Comparison of ENCODE assay signal across 8 cellular contexts in the genomic region with DNA sequence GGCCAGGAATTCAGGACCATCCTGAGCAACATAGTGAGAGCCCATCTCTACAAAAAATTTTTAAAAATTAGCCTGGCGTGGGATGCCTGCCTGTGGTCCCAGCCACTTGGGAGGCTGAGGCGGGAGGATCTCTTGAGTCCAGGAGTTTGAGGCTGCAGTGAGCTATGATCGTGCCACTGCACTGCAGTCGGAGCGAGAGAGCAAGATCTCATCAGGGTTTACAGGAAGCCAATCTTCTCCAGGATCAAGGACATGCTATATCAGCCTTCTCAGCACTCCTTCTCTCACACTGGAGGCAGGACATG. TPM values are rescaled to one million over a fixed set of nuclear protein-coding genes. Genes with fewer than 3 reads are reported as not detected.
A peak's percentile ranks its signal among the peaks of the same experiment; 100 is the strongest.
DNase-seq lines count a peak whose midpoint lies in the region; ATAC-seq and TF ChIP-seq lines count a peak whose summit lies in the region.

No MANE protein-coding gene starts in this region.

- H3K27me3 Mint-ChIP-seq in activated naive CD4-positive, alpha-beta T cell treated with anti-CD3 and anti-CD28 coated beads for 36 hours (ENCODE audit: low read depth) = no peaks in the 10 kb centered on the region
- no peaks in the 10 kb centered on the region for H3K27me3 Mint-ChIP-seq in activated naive CD8-positive, alpha-beta T cell treated with anti-CD3 and anti-CD28 coated beads for 36 hours

- H3K4me3 ChIP-seq in right lobe of liver = peak overlapping the region; percentile 18 to 92 (median 85)
- peak overlapping the region; percentile 73 for H3K4me3 ChIP-seq in thymus (ENCODE audit: low read length)
- H3K4me3 ChIP-seq in H7 (ENCODE audit: insufficient read depth, low read depth, low read length) = no peak overlapping the region
- no peak overlapping the region for H3K4me3 ChIP-seq in lower leg skin (ENCODE audit: low read depth, poor library complexity, severe bottlenecking)

- H3K27me3 ChIP-seq in right lobe of liver (no peaks in the 10 kb centered on the region), thymus (ENCODE audit: control insufficient read depth, insufficient read depth) (no peaks in the 10 kb centered on the region), H7 (ENCODE audit: control insufficient read depth, insufficient read depth, low read length) (no peaks in the 10 kb centered on the region; the same call in 1 of the 2 replicates)

- no peak for DNase-seq in activated naive CD4-positive, alpha-beta T cell treated with anti-CD3 and anti-CD28 coated beads for 36 hours
- no peak for DNase-seq in activated naive CD4-positive, alpha-beta T cell (lab: John Stamatoyannopoulos, UW)
- DNase-seq in activated naive CD8-positive, alpha-beta T cell treated with anti-CD3 and anti-CD28 coated beads for 36 hours = no peak
- DNase-seq in right lobe of liver (no peak), H7 (no peak), lower leg skin (ENCODE audit: low spot score in 2 of 2) (no peak)

- H3K4me1 ChIP-seq in right lobe of liver (peaks cover 0 to 28% (median 7%) of the 10 kb centered on the region in 4 donors), thymus (ENCODE audit: control insufficient read depth, insufficient read depth, low read length) (peaks cover 28% of the 10 kb centered on the region)

- peaks cover 51% of the 10 kb centered on the region for H3K4me1 Mint-ChIP-seq in activated naive CD4-positive, alpha-beta T cell treated with anti-CD3 and anti-CD28 coated beads for 36 hours (ENCODE audit: low read depth)
- H3K4me1 Mint-ChIP-seq in activated naive CD8-positive, alpha-beta T cell treated with anti-CD3 and anti-CD28 coated beads for 36 hours = peaks cover 33% of the 10 kb centered on the region

- peaks cover 6% of the 10 kb centered on the region for H3K36me3 Mint-ChIP-seq in activated naive CD4-positive, alpha-beta T cell treated with anti-CD3 and anti-CD28 coated beads for 36 hours (ENCODE audit: low read depth)
- peaks cover 18% of the 10 kb centered on the region for H3K36me3 Mint-ChIP-seq in activated naive CD8-positive, alpha-beta T cell treated with anti-CD3 and anti-CD28 coated beads for 36 hours

- TF ChIP-seq POLR2A in right lobe of liver (IDR thresholded peaks at IDR 0.05) = no peak
- no peak for TF ChIP-seq POLR2A in lower leg skin (IDR thresholded peaks at IDR 0.05)

- H3K9me3 ChIP-seq in right lobe of liver = no peaks in the 10 kb centered on the region
- no peaks in the 10 kb centered on the region for H3K9me3 ChIP-seq in thymus (ENCODE audit: control insufficient read depth)

- peak overlapping the region in 1 of 3 donors; percentile 19 for H3K27ac ChIP-seq in right lobe of liver
- H3K27ac ChIP-seq in thymus (ENCODE audit: low read depth) = peak overlapping the region; percentile 61

- no peak for ATAC-seq in right lobe of liver
- ATAC-seq in GM21528 (IDR thresholded peaks at IDR 0.05; ENCODE audit: low FRiP score, unreplicated experiment) = no peak

- peak overlapping the region; percentile 95 for H3K4me3 Mint-ChIP-seq in activated naive CD4-positive, alpha-beta T cell treated with anti-CD3 and anti-CD28 coated beads for 36 hours
- peak overlapping the region; percentile 71 for H3K4me3 Mint-ChIP-seq in activated naive CD8-positive, alpha-beta T cell treated with anti-CD3 and anti-CD28 coated beads for 36 hours

- TF ChIP-seq CTCF in right lobe of liver (IDR thresholded peaks at IDR 0.05) (no peak), lower leg skin (IDR thresholded peaks at IDR 0.05) (no peak)

- CTCF ChIA-PET in activated naive CD4-positive, alpha-beta T cell treated with anti-CD3 and anti-CD28 coated beads for 36 hours (lab: Charles Lee) = interaction anchor here (2.8 to 5.2 kb wide), 3 partner anchors 14 to 57 kb away, joined by 8 to 54 read pairs (median 24); no protein-coding TSS in a partner anchor

- peak overlapping the region; percentile 83 for H3K27ac Mint-ChIP-seq in activated naive CD4-positive, alpha-beta T cell treated with anti-CD3 and anti-CD28 coated beads for 36 hours
- peak overlapping the region; percentile 82 for H3K27ac Mint-ChIP-seq in activated naive CD8-positive, alpha-beta T cell treated with anti-CD3 and anti-CD28 coated beads for 36 hours

- 77% methylated on average over 5 of the region's 5 CpGs for WGBS in right lobe of liver (ENCODE audit: insufficient coverage, low coverage, low lambda C conversion rate, missing lambda C conversion rate)
- 91% methylated on average over 5 of the region's 5 CpGs for WGBS in thymus
- WGBS in lower leg skin, 2 donors = 77 to 79% methylated on average over 5 of the region's 5 CpGs

- no peaks in the 10 kb centered on the region for H3K9me3 Mint-ChIP-seq in activated naive CD4-positive, alpha-beta T cell treated with anti-CD3 and anti-CD28 coated beads for 36 hours
- H3K9me3 Mint-ChIP-seq in activated naive CD8-positive, alpha-beta T cell treated with anti-CD3 and anti-CD28 coated beads for 36 hours = no peaks in the 10 kb centered on the region

- no peaks in the 10 kb centered on the region for H3K36me3 ChIP-seq in right lobe of liver
- peaks cover 19% of the 10 kb centered on the region for H3K36me3 ChIP-seq in thymus (ENCODE audit: control insufficient read depth, insufficient read depth)
- H3K36me3 ChIP-seq in H7 (replicated peaks; ENCODE audit: control insufficient read depth, insufficient read depth, low read length) = no peaks in the 10 kb centered on the region

- intact Hi-C loops in activated naive CD4-positive, alpha-beta T cell treated with anti-CD3 and anti-CD28 coated beads for 36 hours (cut with micrococcal nuclease) = loop anchor here (1.0 to 10.0 kb wide), 7 partner anchors 10 to 1768 kb away; a partner anchor contains a TSS
- intact Hi-C loops in right lobe of liver (cut with DNase I) (no loop called here), lower leg skin (cut with DNase I; ENCODE audit: low total_unique reads) (no loop called here)

RNA-seq across cellular contexts. Expression of a gene that starts 0.5 kb away (rescaled TPM):
- 1 to 10 TPM; 8.7 to 9.5 TPM for total RNA-seq in activated naive CD4-positive, alpha-beta T cell treated with anti-CD3 and anti-CD28 coated beads for 36 hours
- 10 to 100 TPM in 1 of 2 experiments, 1 to 10 TPM in 1; 8.3 to 10.6 TPM for total RNA-seq in activated naive CD8-positive, alpha-beta T cell treated with anti-CD3 and anti-CD28 coated beads for 36 hours
- total RNA-seq in right lobe of liver (10 to 100 TPM in 1 of 6 experiments, 1 to 10 TPM in 5; 7.2 to 12.7 (median 8.3) TPM), lower leg skin (10 to 100 TPM; 14.4 to 24.6 (median 23.9) TPM)
- 19.1 TPM for polyA plus RNA-seq in thymus
- 10.5 and 13.6 TPM in 2 replicates for total RNA-seq in H7 (2014; rRNA removed; shearing (Covaris generic))

RNA-seq across cellular contexts. Expression of a gene that starts 2.0 kb away (rescaled TPM):
- 10 to 100 TPM; 69.6 to 70.2 TPM for total RNA-seq in activated naive CD4-positive, alpha-beta T cell treated with anti-CD3 and anti-CD28 coated beads for 36 hours
- 10 to 100 TPM; 53.4 to 54.3 TPM for total RNA-seq in activated naive CD8-positive, alpha-beta T cell treated with anti-CD3 and anti-CD28 coated beads for 36 hours
- 10 to 100 TPM; 10.8 to 36.1 (median 16.7) TPM for total RNA-seq in right lobe of liver
- polyA plus RNA-seq in thymus = 35.7 TPM
- total RNA-seq in H7 (2014; rRNA removed; shearing (Covaris generic)) = 23.2 and 24.9 TPM in 2 replicates
- total RNA-seq in lower leg skin = 10 to 100 TPM; 48.5 to 73.7 (median 60.3) TPM

Comparison
In these comparisons a context has a peak if more than half of its experiments do, and no peak if none do; other contexts are left out.
1. H3K4me3 ChIP-seq: peak in right lobe of liver (3 of 3) and thymus (single experiment); none in H7 (single experiment) and lower leg skin (single experiment).